ENCODE assay signal across 24 cellular contexts in genomic region chr1:212024469-212025149, GRCh38.
"Had no signal": no experiment of that assay in that cellular context is flagged by ENCODE, and none has a peak within 500 bp of the region (broad histone marks: within the 10 kb centered on the region; RNA-seq: fewer than 3 reads in every experiment).

No MANE protein-coding gene starts in this region.

- H3K4me1 ChIP-seq: left ventricle myocardium inferior, right atrium auricular region, tibial nerve, uterus had no signal

- ATAC-seq: mucosa of descending colon; naive thymus-derived CD4-positive, alpha-beta T cell; natural killer cell treated with Interleukin-12 subunit alpha and Interleukin-12 subunit beta and Interleukin-15 and Interleukin-18, amount 100 ng/mL, for 72 hours; right lobe of liver; stimulated activated memory B cell treated with anti-CD40 and anti-IgM and Interleukin-4, amounts not matched to agents 10 μg/mL and 1 μg/mL and 100 μg/mL, for 72 hours; stimulated activated naive CD8-positive, alpha-beta T cell treated with anti-CD3 and anti-CD28 coated beads, Interleukin-15, amount 100 ng/mL, for 72 hours had no signal

- H3K4me3 ChIP-seq: left ventricle myocardium inferior, lung, mucosa of descending colon, ovary, right atrium auricular region, right lobe of liver, smooth muscle cell, tibial nerve, uterus had no signal

- H3K27ac Mint-ChIP-seq: naive thymus-derived CD4-positive, alpha-beta T cell; natural killer cell treated with Interleukin-12 subunit alpha and Interleukin-12 subunit beta and Interleukin-15 and Interleukin-18, amount 100 ng/mL, for 72 hours; stimulated activated memory B cell treated with anti-CD40 and anti-IgM and Interleukin-4, amounts not matched to agents 10 μg/mL and 1 μg/mL and 100 μg/mL, for 72 hours; stimulated activated naive CD8-positive, alpha-beta T cell treated with anti-CD3 and anti-CD28 coated beads, Interleukin-15, amount 100 ng/mL, for 72 hours; type B pancreatic cell had no signal

- H3K4me2 ChIP-seq: smooth muscle cell had no signal

- H3K4me3 Mint-ChIP-seq: naive thymus-derived CD4-positive, alpha-beta T cell; natural killer cell treated with Interleukin-12 subunit alpha and Interleukin-12 subunit beta and Interleukin-15 and Interleukin-18, amount 100 ng/mL, for 72 hours; stimulated activated memory B cell treated with anti-CD40 and anti-IgM and Interleukin-4, amounts not matched to agents 10 μg/mL and 1 μg/mL and 100 μg/mL, for 72 hours; stimulated activated naive CD8-positive, alpha-beta T cell treated with anti-CD3 and anti-CD28 coated beads, Interleukin-15, amount 100 ng/mL, for 72 hours; type B pancreatic cell had no signal

- H3K9me3 ChIP-seq: mucosa of descending colon, ovary, right atrium auricular region, right lobe of liver, uterus had no signal

- DNase-seq: islet precursor cell; left ventricle myocardium inferior; mesendoderm; midbrain; mucosa of descending colon; naive thymus-derived CD4-positive, alpha-beta T cell; ovary; right lobe of liver; stimulated activated CD4-positive, alpha-beta T cell treated with anti-CD3 and anti-CD28 coated beads, Interleukin-1b, Interleukin-23, amount 100 ng/mL, for 48 hours; stimulated activated CD4-positive, alpha-beta T cell treated with anti-CD3 and anti-CD28 coated beads, Interleukin-2, amount 100 ng/mL, for 48 hours; stimulated activated CD4-positive, alpha-beta T cell treated with anti-CD3 and anti-CD28 coated beads, Interleukin-4, amount 100 ng/mL, for 4 hours; stimulated activated CD8-positive, alpha-beta memory T cell treated with anti-CD3 and anti-CD28 coated beads, Interleukin-4, amount 100 ng/mL, for 48 hours; stimulated activated naive CD4-positive, alpha-beta T cell treated with Interleukin-2 at 50 U/mL for 16 hours; stimulated activated naive CD8-positive, alpha-beta T cell treated with anti-CD3 and anti-CD28 coated beads, Interleukin-15, amount 100 ng/mL, for 72 hours; substantia nigra; uterus had no signal

- H3K27me3 ChIP-seq: ovary, right atrium auricular region, right lobe of liver, tibial nerve, uterus had no signal

- H3K27me3 Mint-ChIP-seq: naive thymus-derived CD4-positive, alpha-beta T cell; natural killer cell treated with Interleukin-12 subunit alpha and Interleukin-12 subunit beta and Interleukin-15 and Interleukin-18, amount 100 ng/mL, for 72 hours; progenitor cell of endocrine pancreas; stimulated activated memory B cell treated with anti-CD40 and anti-IgM and Interleukin-4, amounts not matched to agents 10 μg/mL and 1 μg/mL and 100 μg/mL, for 72 hours; stimulated activated naive CD8-positive, alpha-beta T cell treated with anti-CD3 and anti-CD28 coated beads, Interleukin-15, amount 100 ng/mL, for 72 hours; type B pancreatic cell had no signal

- H3K27ac ChIP-seq: left ventricle myocardium inferior, ovary, right atrium auricular region, right lobe of liver, tibial nerve, uterus had no signal

- H3K4me1 Mint-ChIP-seq: stimulated activated naive CD8-positive, alpha-beta T cell treated with anti-CD3 and anti-CD28 coated beads, Interleukin-15, amount 100 ng/mL, for 72 hours had no signal

- H3K36me3 ChIP-seq: ovary, right atrium auricular region, right lobe of liver, uterus had no signal
